ENCODE assay signal across 1 cellular context in the genomic region with DNA sequence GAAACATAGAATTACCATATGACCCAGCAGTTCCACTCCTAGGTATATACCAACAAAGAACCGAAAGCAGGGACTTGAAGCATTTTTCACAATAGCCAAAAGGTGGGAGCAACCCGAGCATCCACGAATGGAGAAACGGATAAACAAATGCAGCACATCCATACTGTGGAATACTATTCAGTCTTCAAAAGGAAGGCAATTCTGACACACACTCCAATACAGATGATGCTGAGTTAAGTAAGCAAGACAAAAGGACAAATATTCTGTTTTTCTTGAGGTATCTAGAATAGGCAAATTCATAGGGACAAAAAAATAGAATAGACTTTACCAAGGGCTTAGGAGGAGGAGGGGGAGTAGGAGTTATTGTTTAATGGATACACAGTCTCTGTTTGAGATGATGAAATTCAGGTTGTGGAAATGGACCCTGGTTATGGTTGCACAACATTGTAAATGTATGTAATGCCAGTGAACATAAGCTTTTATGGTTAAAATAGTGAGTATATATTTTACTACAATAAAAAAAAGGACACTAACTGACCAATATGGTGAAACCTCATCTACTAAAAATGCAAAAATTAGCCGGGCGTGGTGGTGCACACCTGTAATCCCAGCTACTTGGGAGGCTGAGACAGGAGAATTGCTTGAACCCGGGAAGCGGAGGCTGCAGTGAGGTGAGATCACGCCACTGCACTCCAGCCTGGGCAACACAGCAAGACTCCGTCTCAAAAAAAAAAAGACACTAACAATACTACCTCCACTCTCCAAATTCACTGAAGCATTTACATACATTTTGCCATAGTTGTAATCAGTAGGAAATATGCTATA.
TF ChIP-seq lines count a peak whose summit lies in the region.

No MANE protein-coding gene starts in this region.

TF ChIP-seq in HepG2, 621 proteins besides CTCF, POLR2A, EP300 and RAD21 (continued from another document and continues in another):
- TF ChIP-seq AGO1 (IDR thresholded peaks at IDR 0.05; ENCODE audit: low read depth, low read length, poor library complexity, severe bottlenecking) (no peak), ZBTB8A (CRISPR knock-in tag; IDR thresholded peaks at IDR 0.05; ENCODE audit: borderline replicate concordance, low read depth) (no peak), KLF13 (CRISPR knock-in tag; IDR thresholded peaks at IDR 0.05) (no peak), GABPA (IDR thresholded peaks at IDR 0.05; ENCODE audit: low read depth, low read length) (no peak), GABPA (CRISPR knock-in tag; IDR thresholded peaks at IDR 0.05; ENCODE audit: low read depth) (no peak), CEBPG (CRISPR knock-in tag; IDR thresholded peaks at IDR 0.05) (peak; percentile 96), MED1 (CRISPR knock-in tag; IDR thresholded peaks at IDR 0.05) (no peak; the same call in 1 of the 2 replicates), ZNF484 (CRISPR knock-in tag; IDR thresholded peaks at IDR 0.05; ENCODE audit: borderline replicate concordance, low read depth) (no peak), PHB2 (IDR thresholded peaks at IDR 0.05; ENCODE audit: partially characterized antibody) (no peak), ZNF121 (CRISPR knock-in tag; IDR thresholded peaks at IDR 0.05) (peak; percentile 88), KAT8 (CRISPR knock-in tag; IDR thresholded peaks at IDR 0.05) (0 out of 2 replicates have a peak, but pooled peaks have one; percentile 16), AGO2 (optimal IDR thresholded peaks at IDR 0.05; ENCODE audit: low read depth, low read length) (no peak), NFKBIZ (CRISPR knock-in tag; IDR thresholded peaks at IDR 0.05) (no peak), ZNF839 (CRISPR knock-in tag; IDR thresholded peaks at IDR 0.05; ENCODE audit: borderline replicate concordance) (no peak), RBM39 (IDR thresholded peaks at IDR 0.05; ENCODE audit: low read depth, low read length, poor library complexity, severe bottlenecking) (no peak), ZNF556 (CRISPR knock-in tag; IDR thresholded peaks at IDR 0.05; ENCODE audit: borderline replicate concordance) (no peak), HNF4A (CRISPR knock-in tag; IDR thresholded peaks at IDR 0.05) (peak; percentile 84), ZBTB1 (CRISPR knock-in tag; IDR thresholded peaks at IDR 0.05; ENCODE audit: borderline replicate concordance) (no peak), MAFF (IDR thresholded peaks at IDR 0.05; ENCODE audit: low read depth, low read length) (no peak), RFX3 (CRISPR knock-in tag; IDR thresholded peaks at IDR 0.05) (no peak), ZFP36 (IDR thresholded peaks at IDR 0.05; ENCODE audit: borderline replicate concordance, low read depth, low read length, partially characterized antibody) (no peak)
- TF ChIP-seq, protein P1, sequence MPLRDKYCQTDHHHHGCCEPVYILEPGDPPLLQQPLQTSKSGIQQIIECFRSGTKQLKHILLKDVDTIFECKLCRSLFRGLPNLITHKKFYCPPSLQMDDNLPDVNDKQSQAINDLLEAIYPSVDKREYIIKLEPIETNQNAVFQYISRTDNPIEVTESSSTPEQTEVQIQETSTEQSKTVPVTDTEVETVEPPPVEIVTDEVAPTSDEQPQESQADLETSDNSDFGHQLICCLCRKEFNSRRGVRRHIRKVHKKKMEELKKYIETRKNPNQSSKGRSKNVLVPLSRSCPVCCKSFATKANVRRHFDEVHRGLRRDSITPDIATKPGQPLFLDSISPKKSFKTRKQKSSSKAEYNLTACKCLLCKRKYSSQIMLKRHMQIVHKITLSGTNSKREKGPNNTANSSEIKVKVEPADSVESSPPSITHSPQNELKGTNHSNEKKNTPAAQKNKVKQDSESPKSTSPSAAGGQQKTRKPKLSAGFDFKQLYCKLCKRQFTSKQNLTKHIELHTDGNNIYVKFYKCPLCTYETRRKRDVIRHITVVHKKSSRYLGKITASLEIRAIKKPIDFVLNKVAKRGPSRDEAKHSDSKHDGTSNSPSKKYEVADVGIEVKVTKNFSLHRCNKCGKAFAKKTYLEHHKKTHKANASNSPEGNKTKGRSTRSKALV (CRISPR knock-in tag; IDR thresholded peaks at IDR 0.05) = no peak
- TF ChIP-seq, protein P2, sequence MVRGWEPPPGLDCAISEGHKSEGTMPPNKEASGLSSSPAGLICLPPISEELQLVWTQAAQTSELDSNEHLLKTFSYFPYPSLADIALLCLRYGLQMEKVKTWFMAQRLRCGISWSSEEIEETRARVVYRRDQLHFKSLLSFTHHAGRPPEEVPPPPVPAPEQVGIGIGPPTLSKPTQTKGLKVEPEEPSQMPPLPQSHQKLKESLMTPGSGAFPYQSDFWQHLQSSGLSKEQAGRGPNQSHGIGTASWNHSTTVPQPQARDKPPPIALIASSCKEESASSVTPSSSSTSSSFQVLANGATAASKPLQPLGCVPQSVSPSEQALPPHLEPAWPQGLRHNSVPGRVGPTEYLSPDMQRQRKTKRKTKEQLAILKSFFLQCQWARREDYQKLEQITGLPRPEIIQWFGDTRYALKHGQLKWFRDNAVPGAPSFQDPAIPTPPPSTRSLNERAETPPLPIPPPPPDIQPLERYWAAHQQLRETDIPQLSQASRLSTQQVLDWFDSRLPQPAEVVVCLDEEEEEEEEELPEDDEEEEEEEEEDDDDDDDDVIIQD (CRISPR knock-in tag; IDR thresholded peaks at IDR 0.05; ENCODE audit: low read depth) = 0 out of 2 replicates have a peak, but pooled peaks have one; percentile 27
- TF ChIP-seq, protein P3, sequence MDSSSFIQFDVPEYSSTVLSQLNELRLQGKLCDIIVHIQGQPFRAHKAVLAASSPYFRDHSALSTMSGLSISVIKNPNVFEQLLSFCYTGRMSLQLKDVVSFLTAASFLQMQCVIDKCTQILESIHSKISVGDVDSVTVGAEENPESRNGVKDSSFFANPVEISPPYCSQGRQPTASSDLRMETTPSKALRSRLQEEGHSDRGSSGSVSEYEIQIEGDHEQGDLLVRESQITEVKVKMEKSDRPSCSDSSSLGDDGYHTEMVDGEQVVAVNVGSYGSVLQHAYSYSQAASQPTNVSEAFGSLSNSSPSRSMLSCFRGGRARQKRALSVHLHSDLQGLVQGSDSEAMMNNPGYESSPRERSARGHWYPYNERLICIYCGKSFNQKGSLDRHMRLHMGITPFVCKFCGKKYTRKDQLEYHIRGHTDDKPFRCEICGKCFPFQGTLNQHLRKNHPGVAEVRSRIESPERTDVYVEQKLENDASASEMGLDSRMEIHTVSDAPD (CRISPR knock-in tag; IDR thresholded peaks at IDR 0.05) = 0 out of 2 replicates have a peak, but pooled peaks have one; percentile 49
- TF ChIP-seq, protein P4, sequence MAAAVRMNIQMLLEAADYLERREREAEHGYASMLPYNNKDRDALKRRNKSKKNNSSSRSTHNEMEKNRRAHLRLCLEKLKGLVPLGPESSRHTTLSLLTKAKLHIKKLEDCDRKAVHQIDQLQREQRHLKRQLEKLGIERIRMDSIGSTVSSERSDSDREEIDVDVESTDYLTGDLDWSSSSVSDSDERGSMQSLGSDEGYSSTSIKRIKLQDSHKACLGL (CRISPR knock-in tag; IDR thresholded peaks at IDR 0.05) = no peak
- TF ChIP-seq, protein P5, sequence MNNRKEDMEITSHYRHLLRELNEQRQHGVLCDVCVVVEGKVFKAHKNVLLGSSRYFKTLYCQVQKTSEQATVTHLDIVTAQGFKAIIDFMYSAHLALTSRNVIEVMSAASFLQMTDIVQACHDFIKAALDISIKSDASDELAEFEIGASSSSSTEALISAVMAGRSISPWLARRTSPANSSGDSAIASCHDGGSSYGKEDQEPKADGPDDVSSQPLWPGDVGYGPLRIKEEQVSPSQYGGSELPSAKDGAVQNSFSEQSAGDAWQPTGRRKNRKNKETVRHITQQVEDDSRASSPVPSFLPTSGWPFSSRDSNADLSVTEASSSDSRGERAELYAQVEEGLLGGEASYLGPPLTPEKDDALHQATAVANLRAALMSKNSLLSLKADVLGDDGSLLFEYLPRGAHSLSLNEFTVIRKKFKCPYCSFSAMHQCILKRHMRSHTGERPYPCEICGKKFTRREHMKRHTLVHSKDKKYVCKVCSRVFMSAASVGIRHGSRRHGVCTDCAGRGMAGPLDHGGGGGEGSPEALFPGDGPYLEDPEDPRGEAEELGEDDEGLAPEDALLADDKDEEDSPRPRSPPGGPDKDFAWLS (CRISPR knock-in tag; IDR thresholded peaks at IDR 0.05; ENCODE audit: borderline replicate concordance) = no peak
- TF ChIP-seq, protein P6, sequence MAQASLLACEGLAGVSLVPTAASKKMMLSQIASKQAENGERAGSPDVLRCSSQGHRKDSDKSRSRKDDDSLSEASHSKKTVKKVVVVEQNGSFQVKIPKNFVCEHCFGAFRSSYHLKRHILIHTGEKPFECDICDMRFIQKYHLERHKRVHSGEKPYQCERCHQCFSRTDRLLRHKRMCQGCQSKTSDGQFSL (CRISPR knock-in tag; IDR thresholded peaks at IDR 0.05) = no peak
- TF ChIP-seq, protein P7, sequence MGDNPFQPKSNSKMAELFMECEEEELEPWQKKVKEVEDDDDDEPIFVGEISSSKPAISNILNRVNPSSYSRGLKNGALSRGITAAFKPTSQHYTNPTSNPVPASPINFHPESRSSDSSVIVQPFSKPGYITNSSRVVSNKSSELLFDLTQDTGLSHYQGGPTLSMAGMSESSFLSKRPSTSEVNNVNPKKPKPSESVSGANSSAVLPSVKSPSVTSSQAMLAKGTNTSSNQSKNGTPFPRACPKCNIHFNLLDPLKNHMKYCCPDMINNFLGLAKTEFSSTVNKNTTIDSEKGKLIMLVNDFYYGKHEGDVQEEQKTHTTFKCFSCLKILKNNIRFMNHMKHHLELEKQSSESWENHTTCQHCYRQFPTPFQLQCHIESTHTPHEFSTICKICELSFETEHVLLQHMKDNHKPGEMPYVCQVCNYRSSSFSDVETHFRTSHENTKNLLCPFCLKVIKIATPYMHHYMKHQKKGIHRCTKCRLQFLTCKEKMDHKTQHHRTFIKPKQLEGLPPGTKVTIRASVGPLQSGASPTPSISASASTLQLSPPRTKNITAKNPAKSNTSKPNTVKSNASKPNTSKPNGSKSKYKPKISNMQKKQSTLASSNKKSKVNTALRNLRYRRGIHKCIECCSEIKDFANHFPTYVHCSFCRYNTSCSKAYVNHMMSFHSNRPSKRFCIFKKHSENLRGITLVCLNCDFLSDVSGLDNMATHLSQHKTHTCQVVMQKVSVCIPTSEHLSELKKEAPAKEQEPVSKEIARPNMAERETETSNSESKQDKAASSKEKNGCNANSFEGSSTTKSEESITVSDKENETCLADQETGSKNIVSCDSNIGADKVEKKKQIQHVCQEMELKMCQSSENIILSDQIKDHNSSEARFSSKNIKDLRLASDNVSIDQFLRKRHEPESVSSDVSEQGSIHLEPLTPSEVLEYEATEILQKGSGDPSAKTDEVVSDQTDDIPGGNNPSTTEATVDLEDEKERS (CRISPR knock-in tag; IDR thresholded peaks at IDR 0.05) = peak; percentile 43; the same call in 1 of the 2 replicates
- TF ChIP-seq, protein P8, sequence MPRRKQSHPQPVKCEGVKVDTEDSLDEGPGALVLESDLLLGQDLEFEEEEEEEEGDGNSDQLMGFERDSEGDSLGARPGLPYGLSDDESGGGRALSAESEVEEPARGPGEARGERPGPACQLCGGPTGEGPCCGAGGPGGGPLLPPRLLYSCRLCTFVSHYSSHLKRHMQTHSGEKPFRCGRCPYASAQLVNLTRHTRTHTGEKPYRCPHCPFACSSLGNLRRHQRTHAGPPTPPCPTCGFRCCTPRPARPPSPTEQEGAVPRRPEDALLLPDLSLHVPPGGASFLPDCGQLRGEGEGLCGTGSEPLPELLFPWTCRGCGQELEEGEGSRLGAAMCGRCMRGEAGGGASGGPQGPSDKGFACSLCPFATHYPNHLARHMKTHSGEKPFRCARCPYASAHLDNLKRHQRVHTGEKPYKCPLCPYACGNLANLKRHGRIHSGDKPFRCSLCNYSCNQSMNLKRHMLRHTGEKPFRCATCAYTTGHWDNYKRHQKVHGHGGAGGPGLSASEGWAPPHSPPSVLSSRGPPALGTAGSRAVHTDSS (CRISPR knock-in tag; conservative IDR thresholded peaks at IDR 0.05) = no peak
- TF ChIP-seq, protein P9, sequence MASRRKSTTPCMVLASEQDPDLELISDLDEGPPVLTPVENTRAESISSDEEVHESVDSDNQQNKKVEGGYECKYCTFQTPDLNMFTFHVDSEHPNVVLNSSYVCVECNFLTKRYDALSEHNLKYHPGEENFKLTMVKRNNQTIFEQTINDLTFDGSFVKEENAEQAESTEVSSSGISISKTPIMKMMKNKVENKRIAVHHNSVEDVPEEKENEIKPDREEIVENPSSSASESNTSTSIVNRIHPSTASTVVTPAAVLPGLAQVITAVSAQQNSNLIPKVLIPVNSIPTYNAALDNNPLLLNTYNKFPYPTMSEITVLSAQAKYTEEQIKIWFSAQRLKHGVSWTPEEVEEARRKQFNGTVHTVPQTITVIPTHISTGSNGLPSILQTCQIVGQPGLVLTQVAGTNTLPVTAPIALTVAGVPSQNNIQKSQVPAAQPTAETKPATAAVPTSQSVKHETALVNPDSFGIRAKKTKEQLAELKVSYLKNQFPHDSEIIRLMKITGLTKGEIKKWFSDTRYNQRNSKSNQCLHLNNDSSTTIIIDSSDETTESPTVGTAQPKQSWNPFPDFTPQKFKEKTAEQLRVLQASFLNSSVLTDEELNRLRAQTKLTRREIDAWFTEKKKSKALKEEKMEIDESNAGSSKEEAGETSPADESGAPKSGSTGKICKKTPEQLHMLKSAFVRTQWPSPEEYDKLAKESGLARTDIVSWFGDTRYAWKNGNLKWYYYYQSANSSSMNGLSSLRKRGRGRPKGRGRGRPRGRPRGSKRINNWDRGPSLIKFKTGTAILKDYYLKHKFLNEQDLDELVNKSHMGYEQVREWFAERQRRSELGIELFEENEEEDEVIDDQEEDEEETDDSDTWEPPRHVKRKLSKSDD (CRISPR knock-in tag; IDR thresholded peaks at IDR 0.05; ENCODE audit: low read depth) = no peak
- TF ChIP-seq, protein P10, sequence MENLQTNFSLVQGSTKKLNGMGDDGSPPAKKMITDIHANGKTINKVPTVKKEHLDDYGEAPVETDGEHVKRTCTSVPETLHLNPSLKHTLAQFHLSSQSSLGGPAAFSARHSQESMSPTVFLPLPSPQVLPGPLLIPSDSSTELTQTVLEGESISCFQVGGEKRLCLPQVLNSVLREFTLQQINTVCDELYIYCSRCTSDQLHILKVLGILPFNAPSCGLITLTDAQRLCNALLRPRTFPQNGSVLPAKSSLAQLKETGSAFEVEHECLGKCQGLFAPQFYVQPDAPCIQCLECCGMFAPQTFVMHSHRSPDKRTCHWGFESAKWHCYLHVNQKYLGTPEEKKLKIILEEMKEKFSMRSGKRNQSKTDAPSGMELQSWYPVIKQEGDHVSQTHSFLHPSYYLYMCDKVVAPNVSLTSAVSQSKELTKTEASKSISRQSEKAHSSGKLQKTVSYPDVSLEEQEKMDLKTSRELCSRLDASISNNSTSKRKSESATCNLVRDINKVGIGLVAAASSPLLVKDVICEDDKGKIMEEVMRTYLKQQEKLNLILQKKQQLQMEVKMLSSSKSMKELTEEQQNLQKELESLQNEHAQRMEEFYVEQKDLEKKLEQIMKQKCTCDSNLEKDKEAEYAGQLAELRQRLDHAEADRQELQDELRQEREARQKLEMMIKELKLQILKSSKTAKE (CRISPR knock-in tag; IDR thresholded peaks at IDR 0.05; ENCODE audit: borderline replicate concordance) = no peak
